ENCODE assay signal across 22 cellular contexts in genomic region chr1:209473023-209473422, GRCh38.
DNase-seq lines count a peak whose midpoint lies in the region; ATAC-seq and TF ChIP-seq lines count a peak whose summit lies in the region.
"Had no signal": no experiment of that assay in that cellular context is flagged by ENCODE, and none has a peak within 500 bp of the region (broad histone marks: within the 10 kb centered on the region; RNA-seq: fewer than 3 reads in every experiment).

No MANE protein-coding gene starts in this region.

- H3K27ac Mint-ChIP-seq in WTC11, result no peak overlapping the region
- H3K27ac Mint-ChIP-seq in activated naive CD8-positive, alpha-beta T cell treated with anti-CD3 and anti-CD28 coated beads, Interleukin-2, amount 50 U/mL, for 24 hours, result no peak overlapping the region
- H3K27ac Mint-ChIP-seq in CD8-positive, alpha-beta memory T cell, result no peak overlapping the region
- H3K27ac Mint-ChIP-seq: CD14-positive monocyte; CD4-positive, alpha-beta T cell had no signal

- peaks cover 21% of the 10 kb centered on the region for H3K4me1 Mint-ChIP-seq in WTC11
- no peaks in the 10 kb centered on the region for H3K4me1 Mint-ChIP-seq in activated naive CD8-positive, alpha-beta T cell treated with anti-CD3 and anti-CD28 coated beads, Interleukin-2, amount 50 U/mL, for 24 hours
- H3K4me1 Mint-ChIP-seq in CD8-positive, alpha-beta memory T cell, result no peaks in the 10 kb centered on the region
- H3K4me1 Mint-ChIP-seq: CD14-positive monocyte had no signal

- peak overlapping the region; percentile 24; the same call in 1 of the 2 replicates for H3K4me3 ChIP-seq in HUES48 (ENCODE audit: low read depth, low read length)
- no peak overlapping the region for H3K4me3 ChIP-seq in iPS DF 6.9 (ENCODE audit: low read length)
- no peak overlapping the region for H3K4me3 ChIP-seq in CD8-positive, alpha-beta memory T cell (ENCODE audit: low read length)
- H3K4me3 ChIP-seq: A549; BLaER1 treated with 17β-estradiol and CSF1 and Interleukin-3, amounts not matched to agents 10 nM and 100 nM had no signal

- CTCF ChIA-PET in WTC11 (lab: Charles Lee), result no interaction called here
- CTCF ChIA-PET in CD8-positive, alpha-beta memory T cell (lab: Charles Lee), result no interaction called here

- H3K4me3 Mint-ChIP-seq in WTC11, result no peak overlapping the region
- no peak overlapping the region for H3K4me3 Mint-ChIP-seq in activated naive CD8-positive, alpha-beta T cell treated with anti-CD3 and anti-CD28 coated beads, Interleukin-2, amount 50 U/mL, for 24 hours
- no peak overlapping the region for H3K4me3 Mint-ChIP-seq in CD8-positive, alpha-beta memory T cell
- H3K4me3 Mint-ChIP-seq: CD14-positive monocyte; CD4-positive, alpha-beta T cell had no signal

- peaks cover 61% of the 10 kb centered on the region for H3K36me3 Mint-ChIP-seq in WTC11
- no peaks in the 10 kb centered on the region for H3K36me3 Mint-ChIP-seq in activated naive CD8-positive, alpha-beta T cell treated with anti-CD3 and anti-CD28 coated beads, Interleukin-2, amount 50 U/mL, for 24 hours (ENCODE audit: low read depth)
- no peaks in the 10 kb centered on the region for H3K36me3 Mint-ChIP-seq in CD8-positive, alpha-beta memory T cell
- H3K36me3 Mint-ChIP-seq: CD14-positive monocyte had no signal

- H3K36me3 ChIP-seq in HUES48 (ENCODE audit: control insufficient read depth, insufficient read depth, low read length) (no peaks in the 10 kb centered on the region), iPS DF 6.9 (ENCODE audit: control insufficient read depth, insufficient read depth, low read length) (no peaks in the 10 kb centered on the region)
- no peaks in the 10 kb centered on the region for H3K36me3 ChIP-seq in CD8-positive, alpha-beta memory T cell (ENCODE audit: insufficient read depth, low read length)
- H3K36me3 ChIP-seq: BE2C; BLaER1 treated with 17β-estradiol and CSF1 and Interleukin-3, amounts not matched to agents 10 nM and 100 nM had no signal

- H3K27me3 Mint-ChIP-seq in WTC11 (ENCODE audit: low read depth), result peaks cover 40% of the 10 kb centered on the region
- H3K27me3 Mint-ChIP-seq in activated naive CD8-positive, alpha-beta T cell treated with anti-CD3 and anti-CD28 coated beads, Interleukin-2, amount 50 U/mL, for 24 hours, result peaks cover 4% of the 10 kb centered on the region
- peaks cover 5 to 12% of the 10 kb centered on the region in 2 donors for H3K27me3 Mint-ChIP-seq in CD8-positive, alpha-beta memory T cell

- peak overlapping the region; percentile 14 for H3K27ac ChIP-seq in HUES48 (ENCODE audit: low read depth, low read length)
- no peak overlapping the region for H3K27ac ChIP-seq in iPS DF 6.9 (ENCODE audit: low read length)
- no peak overlapping the region for H3K27ac ChIP-seq in CD8-positive, alpha-beta memory T cell (ENCODE audit: low read depth, low read length)
- H3K27ac ChIP-seq: A549; BLaER1 treated with 17β-estradiol and CSF1 and Interleukin-3, amounts not matched to agents 10 nM and 100 nM had no signal

- ATAC-seq in WTC11, result peak; percentile 80
- no peak for ATAC-seq in activated naive CD8-positive, alpha-beta T cell treated with anti-CD3 and anti-CD28 coated beads, Interleukin-2, amount 50 U/mL, for 24 hours
- ATAC-seq in SK-N-SH treated with all-trans-retinoic acid at 6 μM for 48 hours, result no peak
- ATAC-seq: A549 had no signal

- H3K4me1 ChIP-seq in HUES48 (ENCODE audit: control insufficient read depth, insufficient read depth, low read length) (peaks cover 10% of the 10 kb centered on the region; the same call in 1 of the 2 replicates), iPS DF 6.9 (ENCODE audit: control insufficient read depth, insufficient read depth, low read length) (no peaks in the 10 kb centered on the region)
- no peaks in the 10 kb centered on the region for H3K4me1 ChIP-seq in CD8-positive, alpha-beta memory T cell (ENCODE audit: insufficient read depth, low read length)
- H3K4me1 ChIP-seq: A549; BE2C; BLaER1 treated with 17β-estradiol and CSF1 and Interleukin-3, amounts not matched to agents 10 nM and 100 nM had no signal

- H3K9me3 Mint-ChIP-seq in WTC11, result peaks cover 71% of the 10 kb centered on the region
- peaks cover 8% of the 10 kb centered on the region for H3K9me3 Mint-ChIP-seq in activated naive CD8-positive, alpha-beta T cell treated with anti-CD3 and anti-CD28 coated beads, Interleukin-2, amount 50 U/mL, for 24 hours
- H3K9me3 Mint-ChIP-seq in CD8-positive, alpha-beta memory T cell, result peaks cover 0 to 13% (median 5%) of the 10 kb centered on the region in 5 donors

- POLR2A ChIA-PET in WTC11 (lab: Charles Lee), result no interaction called here
- POLR2A ChIA-PET in CD8-positive, alpha-beta memory T cell (lab: Charles Lee), result no interaction called here

- H3K27me3 ChIP-seq in HUES48 (ENCODE audit: control insufficient read depth, insufficient read depth, low read length), result no peaks in the 10 kb centered on the region
- H3K27me3 ChIP-seq in iPS DF 6.9 (ENCODE audit: control insufficient read depth, insufficient read depth, low read length), result no peaks in the 10 kb centered on the region
- H3K27me3 ChIP-seq in CD8-positive, alpha-beta memory T cell (ENCODE audit: insufficient read depth, low read length, poor library complexity, severe bottlenecking), result no peaks in the 10 kb centered on the region
- H3K27me3 ChIP-seq: BE2C; BLaER1 treated with 17β-estradiol and CSF1 and Interleukin-3, amounts not matched to agents 10 nM and 100 nM had no signal

- H3K9me3 ChIP-seq in HUES48 (ENCODE audit: control insufficient read depth, insufficient read depth, low read length) (peaks cover 40% of the 10 kb centered on the region), iPS DF 6.9 (ENCODE audit: control insufficient read depth, insufficient read depth, low read length) (peaks cover 4% of the 10 kb centered on the region; the same call in 1 of the 2 replicates)
- H3K9me3 ChIP-seq in CD8-positive, alpha-beta memory T cell (ENCODE audit: low read length), result no peaks in the 10 kb centered on the region
- H3K9me3 ChIP-seq: A549 had no signal

- DNase-seq in WTC11 (ENCODE audit: low spot score) (no peak), iPS DF 6.9 (ENCODE audit: low read depth, low spot score) (peak; percentile 9)
- DNase-seq in activated naive CD8-positive, alpha-beta T cell treated with anti-CD3 and anti-CD28 coated beads, Interleukin-2, amount 50 U/mL, for 24 hours, result no peak
- no peak for DNase-seq in CD8-positive, alpha-beta memory T cell
- DNase-seq: 8988T; ACHN; AML-193; BE2C; Calu3; CD4-positive, alpha-beta T cell; COR-L47; DMS53; DMS79 treated with DMSO at 0.1 percent for 48 hours; GF-D8; GOT3; H7; HCEC 1CT had no signal

- TF ChIP-seq CTCF in WTC11 (IDR thresholded peaks at IDR 0.05), result no peak

- no peak overlapping the region for H3K9ac ChIP-seq in HUES48 (ENCODE audit: low read depth, low read length)
- H3K9ac ChIP-seq: BLaER1 treated with 17β-estradiol and CSF1 and Interleukin-3, amounts not matched to agents 10 nM and 100 nM had no signal

TF ChIP-seq in WTC11, 78 proteins besides CTCF, POLR2A, EP300 and RAD21 (continues in another document):
- no peak for TF ChIP-seq ZNF219 (CRISPR knock-in tag; IDR thresholded peaks at IDR 0.05; ENCODE audit: borderline replicate concordance)
- no peak for TF ChIP-seq SOX15 (CRISPR knock-in tag; IDR thresholded peaks at IDR 0.05)
- no peak for TF ChIP-seq NFE2L1 (CRISPR knock-in tag; IDR thresholded peaks at IDR 0.05)
- TF ChIP-seq NR2C2 (CRISPR knock-in tag; IDR thresholded peaks at IDR 0.05), result no peak
- TF ChIP-seq E2F1 (CRISPR knock-in tag; IDR thresholded peaks at IDR 0.05), result no peak

TF ChIP-seq in SK-N-SH treated with all-trans-retinoic acid at 6 μM for 48 hours, 23 proteins besides CTCF, POLR2A, EP300 and RAD21:
- TF ChIP-seq PPARA (CRISPR knock-in tag; IDR thresholded peaks at IDR 0.05; ENCODE audit: borderline replicate concordance), result no peak
- no peak for TF ChIP-seq OSR1 (CRISPR knock-in tag; IDR thresholded peaks at IDR 0.05)
- TF ChIP-seq ZC3H10 (CRISPR knock-in tag; IDR thresholded peaks at IDR 0.05), result no peak
- no peak for TF ChIP-seq ZNF8 (CRISPR knock-in tag; IDR thresholded peaks at IDR 0.05)
- TF ChIP-seq RARB (CRISPR knock-in tag; IDR thresholded peaks at IDR 0.05), result no peak
- TF ChIP-seq POU6F1 (CRISPR knock-in tag; IDR thresholded peaks at IDR 0.05; ENCODE audit: borderline replicate concordance, low read depth), result no peak
